ENCODE assay signal across 7 cellular contexts in genomic region chr13:74287672-74288169, GRCh38.
A peak's percentile ranks its signal among the peaks of the same experiment; 100 is the strongest.
DNase-seq lines count a peak whose midpoint lies in the region; ATAC-seq and TF ChIP-seq lines count a peak whose summit lies in the region.

No MANE protein-coding gene starts in this region.

- peak; percentile 28 for ATAC-seq in GM19043 (IDR thresholded peaks at IDR 0.05; ENCODE audit: low read depth, unreplicated experiment)

- H3K9ac ChIP-seq in HUES6 (ENCODE audit: low read length): no peak overlapping the region

- DNase-seq in SHP77 treated with DMSO at 0.1 percent for 48 hours (lab: John Stamatoyannopoulos, UW) (peak; percentile 17), glomerular endothelial cell (ENCODE audit: extremely low read depth, low read depth, low spot score) (peak; percentile 31), ovary (peak; percentile 72 to 86 (median 77)), suprapubic skin (ENCODE audit: low spot score in 2 of 2) (peak; percentile 70 to 82)
- peak; percentile 3 to 77 (median 46) for DNase-seq in activated naive CD4-positive, alpha-beta T cell (lab: John Stamatoyannopoulos, UW)

- no peak overlapping the region for H3K27ac ChIP-seq in HUES6 (ENCODE audit: low read depth, low read length)
- no peak overlapping the region for H3K27ac ChIP-seq in ovary
- no peak overlapping the region for H3K27ac ChIP-seq in suprapubic skin

- WGBS in ovary, 3 donors: 2 to 8% (median 3%) methylated on average over 5 of the region's 5 CpGs
- WGBS in suprapubic skin: 10% methylated on average over 5 of the region's 5 CpGs

- H3K27me3 ChIP-seq in HUES6 (ENCODE audit: control insufficient read depth, insufficient read depth, low read length): no peaks in the 10 kb centered on the region
- no peaks in the 10 kb centered on the region for H3K27me3 ChIP-seq in ovary
- no peaks in the 10 kb centered on the region for H3K27me3 ChIP-seq in suprapubic skin

- H3K9me3 ChIP-seq in HUES6 (ENCODE audit: control insufficient read depth, insufficient read depth, low read depth, low read length) (no peaks in the 10 kb centered on the region), ovary (no peaks in the 10 kb centered on the region), suprapubic skin (no peaks in the 10 kb centered on the region)

- no peak for TF ChIP-seq EP300 in ovary (IDR thresholded peaks at IDR 0.05)
- no peak for TF ChIP-seq EP300 in suprapubic skin (IDR thresholded peaks at IDR 0.05)

- TF ChIP-seq POLR2A in ovary (IDR thresholded peaks at IDR 0.05) (no peak), suprapubic skin (IDR thresholded peaks at IDR 0.05) (no peak)

- peak overlapping the region; percentile 28; the same call in 1 of the 2 replicates for H3K4me3 ChIP-seq in HUES6 (ENCODE audit: low read depth, low read length)
- H3K4me3 ChIP-seq in ovary: no peak overlapping the region
- peak overlapping the region; percentile 26 for H3K4me3 ChIP-seq in suprapubic skin

- TF ChIP-seq CTCF in ovary (IDR thresholded peaks at IDR 0.05) (no peak), suprapubic skin (IDR thresholded peaks at IDR 0.05) (no peak)

- H3K36me3 ChIP-seq in HUES6 (ENCODE audit: control insufficient read depth, insufficient read depth, low read length): no peaks in the 10 kb centered on the region
- H3K36me3 ChIP-seq in ovary: no peaks in the 10 kb centered on the region
- H3K36me3 ChIP-seq in suprapubic skin: no peaks in the 10 kb centered on the region

- H3K4me1 ChIP-seq in HUES6 (ENCODE audit: control insufficient read depth, insufficient read depth, low read length): peaks cover 31% of the 10 kb centered on the region
- peaks cover 8% of the 10 kb centered on the region for H3K4me1 ChIP-seq in ovary (ENCODE audit: insufficient read depth)
- peaks cover 35% of the 10 kb centered on the region for H3K4me1 ChIP-seq in suprapubic skin

- intact Hi-C loops in ovary (cut with DNase I): loop anchor here in 1 of 4 donors (10.0 kb wide), 1 partner anchor 533 kb away; no protein-coding TSS in a partner anchor

Comparison
In these comparisons a context has a peak if more than half of its experiments do, and no peak if none do; other contexts are left out.
1. DNase-seq: peak in every context shown above with its lines; median percentile 77 in ovary; 76 in suprapubic skin; 46 in activated naive CD4-positive, alpha-beta T cell; 31 in glomerular endothelial cell; 17 in SHP77 treated with DMSO at 0.1 percent for 48 hours.